ENCODE assay signal across 8 cellular contexts in the genomic region with DNA sequence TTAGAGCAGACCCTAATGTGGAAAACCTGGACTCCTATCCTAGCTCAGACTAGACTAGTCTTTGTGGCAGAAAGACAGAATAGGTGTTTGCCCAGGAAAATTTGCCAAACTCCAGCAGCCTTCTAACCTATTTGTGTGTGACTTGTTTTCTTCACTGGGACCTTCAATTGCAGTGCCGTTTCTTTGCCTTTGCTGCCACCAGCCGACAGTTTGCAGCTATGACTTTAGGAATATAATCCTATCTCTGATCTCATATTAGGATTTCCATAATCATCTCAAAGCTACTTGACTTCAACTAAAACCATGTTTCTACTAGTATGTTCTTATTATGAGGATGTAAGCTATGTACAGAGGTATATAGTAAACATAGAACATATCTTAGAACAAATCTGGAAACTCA.
DNase-seq lines count a peak whose midpoint lies in the region; ATAC-seq and TF ChIP-seq lines count a peak whose summit lies in the region.

No MANE protein-coding gene starts in this region.

- intact Hi-C loops in lower leg skin (cut with DNase I; ENCODE audit: low total_unique reads), result no loop called here

- H3K36me3 Mint-ChIP-seq in osteocyte (ENCODE audit: unreplicated experiment), result peaks cover 6% of the 10 kb centered on the region

- TF ChIP-seq CTCF in GM12875 (IDR thresholded peaks at IDR 0.05; ENCODE audit: borderline replicate concordance, insufficient read depth, low read depth, low read length), result peak; percentile 30; the same call in 1 of the 2 replicates
- peak; percentile 70 for TF ChIP-seq CTCF in choroid plexus epithelial cell (conservative IDR thresholded peaks at IDR 0.05; ENCODE audit: low read depth, low read length)
- TF ChIP-seq CTCF in osteocyte (IDR thresholded peaks at IDR 0.05), result peak; percentile 56
- no peak for TF ChIP-seq CTCF in lower leg skin (IDR thresholded peaks at IDR 0.05)

- WGBS in lower leg skin, 2 donors, result 22 to 30% methylated on average over 2 of the region's 2 CpGs

- H3K4me1 Mint-ChIP-seq in osteocyte (ENCODE audit: unreplicated experiment), result no peaks in the 10 kb centered on the region

- no peak overlapping the region for H3K4me3 ChIP-seq in GM12875 (ENCODE audit: low read depth, low read length)
- H3K4me3 ChIP-seq in choroid plexus epithelial cell (ENCODE audit: low read depth, low read length), result no peak overlapping the region
- no peak overlapping the region for H3K4me3 ChIP-seq in lower leg skin (ENCODE audit: low read depth, poor library complexity, severe bottlenecking)

- DNase-seq in AG08396 (ENCODE audit: low spot score), result peak; percentile 38
- DNase-seq in NCI-H82 treated with DMSO at 0.1 percent for 48 hours (lab: John Stamatoyannopoulos, UW; ENCODE audit: unreplicated experiment), result peak; percentile 32
- DNase-seq in choroid plexus epithelial cell (ENCODE audit: low read depth), result peak; percentile 54
- DNase-seq in osteocyte (ENCODE audit: extremely low spot score, unreplicated experiment), result no peak
- DNase-seq in activated T-cell treated with anti-CD3 and anti-CD28 coated beads for 4 hours, result no peak
- no peak for DNase-seq in lower leg skin (ENCODE audit: low spot score in 2 of 2)

- no peak overlapping the region for H3K4me3 Mint-ChIP-seq in osteocyte (ENCODE audit: unreplicated experiment)

- TF ChIP-seq POLR2A in lower leg skin (IDR thresholded peaks at IDR 0.05), result no peak

- no peak overlapping the region for H3K27ac Mint-ChIP-seq in osteocyte (ENCODE audit: unreplicated experiment)

- H3K9me3 Mint-ChIP-seq in osteocyte (ENCODE audit: unreplicated experiment), result peaks cover 15% of the 10 kb centered on the region

- no peaks in the 10 kb centered on the region for H3K27me3 Mint-ChIP-seq in osteocyte (ENCODE audit: unreplicated experiment)

- ATAC-seq in GM21447 (IDR thresholded peaks at IDR 0.05; ENCODE audit: unreplicated experiment), result no peak

Comparison
In these comparisons a context has a peak if more than half of its experiments do, and no peak if none do; other contexts are left out.
1. DNase-seq: peak in AG08396 (single experiment), NCI-H82 treated with DMSO at 0.1 percent for 48 hours (single experiment) and choroid plexus epithelial cell (single experiment); none in osteocyte (single experiment), activated T-cell treated with anti-CD3 and anti-CD28 coated beads for 4 hours (single experiment) and lower leg skin (0 of 2).
2. CTCF ChIP-seq: peak in GM12875 (single experiment), choroid plexus epithelial cell (single experiment) and osteocyte (single experiment); none in lower leg skin (0 of 3).